13 cellular contexts compared by ENCODE assay signal in genomic region chr5:131322926-131323325, GRCh38. TPM values are rescaled to one million over a fixed set of nuclear protein-coding genes. Genes with fewer than 3 reads are reported as not detected.
DNase-seq lines count a peak whose midpoint lies in the region; ATAC-seq and TF ChIP-seq lines count a peak whose summit lies in the region.
"Had no signal": no experiment of that assay in that cellular context is flagged by ENCODE, and none has a peak within 500 bp of the region (broad histone marks: within the 10 kb centered on the region; RNA-seq: fewer than 3 reads in every experiment).

No MANE protein-coding gene starts in this region.

- no peak overlapping the region for H3K4me3 Mint-ChIP-seq in activated T-helper 1 cell treated with anti-CD3 and anti-CD28 coated beads, Interleukin-12 subunit alpha, Interleukin-12 subunit beta, Interleukin-2, Interleukin-4 antibody, amounts not matched to agents 30 ng/mL and 10 ng/mL and 1 ng/mL, durations not matched to agents 14 hours and 24 hours and 36 hours
- no peak overlapping the region for H3K4me3 Mint-ChIP-seq in endothelial cell (ENCODE audit: unreplicated experiment)
- H3K4me3 Mint-ChIP-seq in stimulated activated effector memory CD8-positive, alpha-beta T cell treated with anti-CD3 and anti-CD28 coated beads, Interleukin-12 subunit alpha, Interleukin-12 subunit beta, amount 100 ng/mL, for 72 hours = peak overlapping the region; percentile 67

- intact Hi-C loops in activated T-helper 1 cell treated with anti-CD3 and anti-CD28 coated beads, Interleukin-12 subunit alpha, Interleukin-12 subunit beta, Interleukin-2, Interleukin-4 antibody, amounts not matched to agents 30 ng/mL and 10 ng/mL and 1 ng/mL, durations not matched to agents 14 hours and 24 hours and 36 hours (cut with micrococcal nuclease) = no loop called here

- peaks cover 0 to 57% of the 10 kb centered on the region in 2 donors for H3K36me3 Mint-ChIP-seq in activated naive CD4-positive, alpha-beta T cell treated with anti-CD3 and anti-CD28 coated beads, Interleukin-2, amount 50 U/mL, for 72 hours
- H3K36me3 Mint-ChIP-seq in activated T-helper 1 cell treated with anti-CD3 and anti-CD28 coated beads, Interleukin-12 subunit alpha, Interleukin-12 subunit beta, Interleukin-2, Interleukin-4 antibody, amounts not matched to agents 30 ng/mL and 10 ng/mL and 1 ng/mL, durations not matched to agents 14 hours and 24 hours and 36 hours (ENCODE audit: low read depth) = peaks cover 33% of the 10 kb centered on the region
- peaks cover 9% of the 10 kb centered on the region for H3K36me3 Mint-ChIP-seq in endothelial cell (ENCODE audit: low read depth, unreplicated experiment)
- peaks cover 91% of the 10 kb centered on the region for H3K36me3 Mint-ChIP-seq in stimulated activated effector memory CD8-positive, alpha-beta T cell treated with anti-CD3 and anti-CD28 coated beads, Interleukin-12 subunit alpha, Interleukin-12 subunit beta, amount 100 ng/mL, for 72 hours

- TF ChIP-seq CTCF in endothelial cell (IDR thresholded peaks at IDR 0.05; ENCODE audit: unreplicated experiment) = no peak

- peaks cover 74% of the 10 kb centered on the region for H3K4me1 Mint-ChIP-seq in activated T-helper 1 cell treated with anti-CD3 and anti-CD28 coated beads, Interleukin-12 subunit alpha, Interleukin-12 subunit beta, Interleukin-2, Interleukin-4 antibody, amounts not matched to agents 30 ng/mL and 10 ng/mL and 1 ng/mL, durations not matched to agents 14 hours and 24 hours and 36 hours (ENCODE audit: low read depth)
- H3K4me1 Mint-ChIP-seq in endothelial cell (ENCODE audit: unreplicated experiment) = no peaks in the 10 kb centered on the region
- H3K4me1 Mint-ChIP-seq in stimulated activated effector memory CD8-positive, alpha-beta T cell treated with anti-CD3 and anti-CD28 coated beads, Interleukin-12 subunit alpha, Interleukin-12 subunit beta, amount 100 ng/mL, for 72 hours = peaks cover 59% of the 10 kb centered on the region

- H3K27me3 Mint-ChIP-seq in activated T-helper 1 cell treated with anti-CD3 and anti-CD28 coated beads, Interleukin-12 subunit alpha, Interleukin-12 subunit beta, Interleukin-2, Interleukin-4 antibody, amounts not matched to agents 30 ng/mL and 10 ng/mL and 1 ng/mL, durations not matched to agents 14 hours and 24 hours and 36 hours (ENCODE audit: insufficient read depth) = no peaks in the 10 kb centered on the region
- H3K27me3 Mint-ChIP-seq in endothelial cell (ENCODE audit: unreplicated experiment) = no peaks in the 10 kb centered on the region

- H3K9me3 Mint-ChIP-seq in activated naive CD4-positive, alpha-beta T cell treated with anti-CD3 and anti-CD28 coated beads, Interleukin-2, amount 50 U/mL, for 72 hours = no peaks in the 10 kb centered on the region
- H3K9me3 Mint-ChIP-seq in activated T-helper 1 cell treated with anti-CD3 and anti-CD28 coated beads, Interleukin-12 subunit alpha, Interleukin-12 subunit beta, Interleukin-2, Interleukin-4 antibody, amounts not matched to agents 30 ng/mL and 10 ng/mL and 1 ng/mL, durations not matched to agents 14 hours and 24 hours and 36 hours = no peaks in the 10 kb centered on the region
- no peaks in the 10 kb centered on the region for H3K9me3 Mint-ChIP-seq in endothelial cell (ENCODE audit: unreplicated experiment)
- H3K9me3 Mint-ChIP-seq in stimulated activated effector memory CD8-positive, alpha-beta T cell treated with anti-CD3 and anti-CD28 coated beads, Interleukin-12 subunit alpha, Interleukin-12 subunit beta, amount 100 ng/mL, for 72 hours = no peaks in the 10 kb centered on the region

- no peak for DNase-seq in activated naive CD4-positive, alpha-beta T cell treated with anti-CD3 and anti-CD28 coated beads, Interleukin-2, amount 50 U/mL, for 72 hours (ENCODE audit: low spot score in 2 of 2)
- DNase-seq in activated naive CD4-positive, alpha-beta T cell (lab: John Stamatoyannopoulos, UW) = no peak
- DNase-seq in activated T-helper 1 cell treated with anti-CD3 and anti-CD28 coated beads, Interleukin-12 subunit alpha, Interleukin-12 subunit beta, Interleukin-2, Interleukin-4 antibody, amounts not matched to agents 30 ng/mL and 10 ng/mL and 1 ng/mL, durations not matched to agents 14 hours and 24 hours and 36 hours (ENCODE audit: low spot score) = no peak
- DNase-seq in endothelial cell (ENCODE audit: low spot score) = no peak
- no peak for DNase-seq in stimulated activated effector memory CD8-positive, alpha-beta T cell treated with anti-CD3 and anti-CD28 coated beads, Interleukin-12 subunit alpha, Interleukin-12 subunit beta, amount 100 ng/mL, for 72 hours (ENCODE audit: low spot score in 2 of 2)
- no peak for DNase-seq in GM03348 (ENCODE audit: low spot score)
- no peak for DNase-seq in amygdala (lab: John Stamatoyannopoulos, UW)
- DNase-seq: activated CD4-positive, CD25-positive, alpha-beta regulatory T cell treated with anti-CD3 and anti-CD28 coated beads, Interleukin-2, amount 50 U/mL, for 72 hours; Kasumi-1; NCI-H1436; occipital lobe; stimulated activated naive CD4-positive, alpha-beta T cell had no signal

- H3K27ac Mint-ChIP-seq in activated naive CD4-positive, alpha-beta T cell treated with anti-CD3 and anti-CD28 coated beads, Interleukin-2, amount 50 U/mL, for 72 hours = peak overlapping the region; percentile 50 to 81
- H3K27ac Mint-ChIP-seq in activated T-helper 1 cell treated with anti-CD3 and anti-CD28 coated beads, Interleukin-12 subunit alpha, Interleukin-12 subunit beta, Interleukin-2, Interleukin-4 antibody, amounts not matched to agents 30 ng/mL and 10 ng/mL and 1 ng/mL, durations not matched to agents 14 hours and 24 hours and 36 hours = peak overlapping the region; percentile 18
- H3K27ac Mint-ChIP-seq in endothelial cell (ENCODE audit: unreplicated experiment) = peak overlapping the region; percentile 34
- peak overlapping the region; percentile 80 for H3K27ac Mint-ChIP-seq in stimulated activated effector memory CD8-positive, alpha-beta T cell treated with anti-CD3 and anti-CD28 coated beads, Interleukin-12 subunit alpha, Interleukin-12 subunit beta, amount 100 ng/mL, for 72 hours

- no peak for ATAC-seq in activated naive CD4-positive, alpha-beta T cell treated with anti-CD3 and anti-CD28 coated beads, Interleukin-2, amount 50 U/mL, for 72 hours
- ATAC-seq in stimulated activated effector memory CD8-positive, alpha-beta T cell treated with anti-CD3 and anti-CD28 coated beads, Interleukin-12 subunit alpha, Interleukin-12 subunit beta, amount 100 ng/mL, for 72 hours = no peak
- no peak for ATAC-seq in HG03442 (IDR thresholded peaks at IDR 0.05; ENCODE audit: unreplicated experiment)

RNA-seq across cellular contexts. Expression of gene CDC42SE2, which starts 59.1 kb away (rescaled TPM):
- total RNA-seq in activated naive CD4-positive, alpha-beta T cell treated with anti-CD3 and anti-CD28 coated beads, Interleukin-2, amount 50 U/mL, for 72 hours = 100 to 1,000 TPM in 1 of 2 donors, 10 to 100 TPM in 1; 84.6 to 102 TPM
- 100.0 and 103 TPM in 2 replicates for total RNA-seq in activated T-helper 1 cell treated with anti-CD3 and anti-CD28 coated beads, Interleukin-12 subunit alpha, Interleukin-12 subunit beta, Interleukin-2, Interleukin-4 antibody, amounts not matched to agents 30 ng/mL and 10 ng/mL and 1 ng/mL, durations not matched to agents 14 hours and 24 hours and 36 hours
- total RNA-seq in endothelial cell (ENCODE audit: unreplicated experiment) = 22.2 TPM

Comparison
In these comparisons a context has a peak if more than half of its experiments do, and no peak if none do; other contexts are left out.
1. H3K27ac Mint-ChIP-seq: peak in every context shown above with its lines; median percentile 80 in stimulated activated effector memory CD8-positive, alpha-beta T cell treated with anti-CD3 and anti-CD28 coated beads, Interleukin-12 subunit alpha, Interleukin-12 subunit beta, amount 100 ng/mL, for 72 hours; 66 in activated naive CD4-positive, alpha-beta T cell treated with anti-CD3 and anti-CD28 coated beads, Interleukin-2, amount 50 U/mL, for 72 hours; 34 in endothelial cell; 18 in activated T-helper 1 cell treated with anti-CD3 and anti-CD28 coated beads, Interleukin-12 subunit alpha, Interleukin-12 subunit beta, Interleukin-2, Interleukin-4 antibody, amounts not matched to agents 30 ng/mL and 10 ng/mL and 1 ng/mL, durations not matched to agents 14 hours and 24 hours and 36 hours.